Comparison of ENCODE assay signal across 8 cellular contexts in the genomic region with DNA sequence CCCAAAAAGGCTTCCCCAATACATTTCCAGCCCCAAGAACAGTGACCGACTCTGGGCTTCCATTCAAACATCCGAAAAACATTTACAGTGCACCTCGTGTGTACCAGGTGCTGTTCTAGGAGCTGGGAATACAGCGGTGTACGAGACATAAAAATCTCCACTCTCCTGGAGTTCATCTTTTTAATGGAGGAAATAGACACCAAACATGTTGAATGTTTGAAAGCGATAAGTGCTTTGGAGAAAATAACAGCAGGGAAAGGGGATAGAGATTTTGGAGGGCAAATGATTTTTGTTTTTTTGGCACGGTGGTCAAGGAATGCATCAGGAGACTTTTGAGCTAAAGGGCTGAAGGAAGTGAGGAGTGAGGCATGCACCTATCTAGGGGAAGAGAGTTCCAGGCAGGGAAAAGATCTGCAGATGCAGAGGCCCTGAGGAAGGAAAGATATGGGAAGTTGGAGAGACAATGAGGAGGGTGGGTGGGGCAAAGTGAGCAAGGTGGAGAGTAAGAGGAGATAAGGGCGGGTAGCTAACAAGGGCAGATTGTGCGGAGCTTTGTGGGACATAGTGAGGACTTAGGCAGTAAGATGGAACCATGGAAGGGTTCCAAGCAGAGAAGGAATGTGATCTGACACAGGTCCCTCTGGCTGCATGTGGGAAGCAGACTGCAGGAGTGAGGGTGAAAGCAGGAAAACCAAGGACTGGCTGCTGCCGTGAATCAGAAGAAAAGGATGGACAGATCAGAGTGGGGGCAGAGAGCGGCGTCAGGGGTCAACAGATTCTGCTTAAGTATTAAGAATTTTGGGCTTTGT.
DNase-seq lines count a peak whose midpoint lies in the region; ATAC-seq and TF ChIP-seq lines count a peak whose summit lies in the region.

No MANE protein-coding gene starts in this region.

- ATAC-seq in GM18870 (IDR thresholded peaks at IDR 0.05; ENCODE audit: unreplicated experiment) = no peak

- H3K4me2 ChIP-seq in BLaER1 = peak overlapping the region; percentile 92

- H3K4me1 ChIP-seq in BLaER1 (peaks cover 45% of the 10 kb centered on the region), mucosa of rectum (ENCODE audit: control insufficient read depth in 2 of 2, insufficient read depth in 2 of 2, low read length in 2 of 2) (peaks cover 28% of the 10 kb centered on the region in 2 donors)

- H3K36me3 ChIP-seq in BLaER1 (no peaks in the 10 kb centered on the region), KOPT-K1 (ENCODE audit: insufficient read depth, low read length) (no peaks in the 10 kb centered on the region), mucosa of rectum (ENCODE audit: control insufficient read depth in 2 of 2, insufficient read depth in 2 of 2, low read length in 2 of 2) (no peaks in the 10 kb centered on the region)

- H3K9ac ChIP-seq in BLaER1 = peak overlapping the region; percentile 92
- H3K9ac ChIP-seq in mucosa of rectum (ENCODE audit: low read depth in 1 of 2, low read length in 2 of 2) = peak overlapping the region; percentile 69

- H4K20me1 ChIP-seq in BLaER1 = peaks cover 40% of the 10 kb centered on the region

- TF ChIP-seq CTCF in choroid plexus epithelial cell (conservative IDR thresholded peaks at IDR 0.05; ENCODE audit: low read depth, low read length) (no peak), GM13976 (IDR thresholded peaks at IDR 0.05; ENCODE audit: borderline replicate concordance, control extremely low read depth, extremely low read depth, insufficient read depth, missing control alignments) (no peak)

- peak overlapping the region; percentile 87 for H3K4me3 ChIP-seq in BLaER1
- H3K4me3 ChIP-seq in choroid plexus epithelial cell (ENCODE audit: low read depth, low read length) = peak overlapping the region; percentile 80
- peak overlapping the region; percentile 82 to 90 for H3K4me3 ChIP-seq in mucosa of rectum (ENCODE audit: low read length in 2 of 2)

- H3K27me3 ChIP-seq in BLaER1 (no peaks in the 10 kb centered on the region), mucosa of rectum (ENCODE audit: control insufficient read depth in 2 of 2, insufficient read depth in 2 of 2, low read length in 2 of 2) (no peaks in the 10 kb centered on the region)

- H3K9me3 ChIP-seq in BLaER1 (no peaks in the 10 kb centered on the region), KOPT-K1 (ENCODE audit: insufficient read depth, low read length, poor library complexity, severe bottlenecking) (no peaks in the 10 kb centered on the region), mucosa of rectum (ENCODE audit: control insufficient read depth in 2 of 2, low read length in 2 of 2) (no peaks in the 10 kb centered on the region)

- H3K27ac ChIP-seq in BLaER1 (peak overlapping the region; percentile 83), KOPT-K1 (ENCODE audit: low read depth, low read length, poor library complexity, severe bottlenecking) (peak overlapping the region; percentile 75), mucosa of rectum (ENCODE audit: low read depth in 2 of 2, low read length in 2 of 2) (peak overlapping the region; percentile 82 to 84)

- in situ Hi-C loops in GM13976 (cut with MboI; ENCODE audit: low sequenced_read_pairs, unreplicated experiment) (loop anchor here (10.0 kb wide), 2 partner anchors 172 to 292 kb away; no protein-coding TSS in a partner anchor), ACHN (cut with HindIII; ENCODE audit: low pct_ligation_motif_present, low pct_unique_long_range_greater_than_20kb, low sequenced_read_pairs) (no loop called here)

- DNase-seq in choroid plexus epithelial cell (ENCODE audit: low read depth) (peak; percentile 24), GM13976 (ENCODE audit: low spot score) (no peak), ACHN (no peak), epidermal melanocyte (ENCODE audit: insufficient read length, low spot score) (no peak)
